ENCODE assay signal across 1 cellular context in genomic region chr3:156816794-156817741, GRCh38.
TF ChIP-seq lines count a peak whose summit lies in the region.

No MANE protein-coding gene starts in this region.

TF ChIP-seq in GM12878, 131 proteins besides CTCF, POLR2A, EP300 and RAD21 (continued from another document and continues in another):
- TF ChIP-seq, protein P1, sequence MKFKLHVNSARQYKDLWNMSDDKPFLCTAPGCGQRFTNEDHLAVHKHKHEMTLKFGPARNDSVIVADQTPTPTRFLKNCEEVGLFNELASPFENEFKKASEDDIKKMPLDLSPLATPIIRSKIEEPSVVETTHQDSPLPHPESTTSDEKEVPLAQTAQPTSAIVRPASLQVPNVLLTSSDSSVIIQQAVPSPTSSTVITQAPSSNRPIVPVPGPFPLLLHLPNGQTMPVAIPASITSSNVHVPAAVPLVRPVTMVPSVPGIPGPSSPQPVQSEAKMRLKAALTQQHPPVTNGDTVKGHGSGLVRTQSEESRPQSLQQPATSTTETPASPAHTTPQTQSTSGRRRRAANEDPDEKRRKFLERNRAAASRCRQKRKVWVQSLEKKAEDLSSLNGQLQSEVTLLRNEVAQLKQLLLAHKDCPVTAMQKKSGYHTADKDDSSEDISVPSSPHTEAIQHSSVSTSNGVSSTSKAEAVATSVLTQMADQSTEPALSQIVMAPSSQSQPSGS (IDR thresholded peaks at IDR 0.05; ENCODE audit: low read length): peak; percentile 44; the same call in 1 of the 2 replicates
- TF ChIP-seq, protein P2, sequence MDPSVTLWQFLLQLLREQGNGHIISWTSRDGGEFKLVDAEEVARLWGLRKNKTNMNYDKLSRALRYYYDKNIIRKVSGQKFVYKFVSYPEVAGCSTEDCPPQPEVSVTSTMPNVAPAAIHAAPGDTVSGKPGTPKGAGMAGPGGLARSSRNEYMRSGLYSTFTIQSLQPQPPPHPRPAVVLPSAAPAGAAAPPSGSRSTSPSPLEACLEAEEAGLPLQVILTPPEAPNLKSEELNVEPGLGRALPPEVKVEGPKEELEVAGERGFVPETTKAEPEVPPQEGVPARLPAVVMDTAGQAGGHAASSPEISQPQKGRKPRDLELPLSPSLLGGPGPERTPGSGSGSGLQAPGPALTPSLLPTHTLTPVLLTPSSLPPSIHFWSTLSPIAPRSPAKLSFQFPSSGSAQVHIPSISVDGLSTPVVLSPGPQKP (IDR thresholded peaks at IDR 0.05; ENCODE audit: low read depth, low read length): peak; percentile 76; the same call in 1 of the 2 replicates
- TF ChIP-seq NR2C2 (IDR thresholded peaks at IDR 0.05; ENCODE audit: borderline replicate concordance, control insufficient read depth, insufficient read length, low read depth) (no peak), MAX (IDR thresholded peaks at IDR 0.05; ENCODE audit: low read depth, low read length) (peak; percentile 77), TCF7 (IDR thresholded peaks at IDR 0.05; ENCODE audit: borderline replicate concordance) (no peak), TCF12 (IDR thresholded peaks at IDR 0.05; ENCODE audit: low read depth, low read length) (peak; percentile 100), ZNF687 (IDR thresholded peaks at IDR 0.05) (peak; percentile 96), SMC3 (IDR thresholded peaks at IDR 0.05; ENCODE audit: borderline replicate concordance, low read length) (peak; percentile 21; the same call in 1 of the 2 replicates), CREM (IDR thresholded peaks at IDR 0.05; ENCODE audit: low read depth) (peak; percentile 97), HSF1 (IDR thresholded peaks at IDR 0.05; ENCODE audit: low read depth, low read length) (no peak), KLF5 (IDR thresholded peaks at IDR 0.05; ENCODE audit: partially characterized antibody) (peak; percentile 98), MEF2B (IDR thresholded peaks at IDR 0.05; ENCODE audit: partially characterized antibody, poor library complexity, severe bottlenecking) (peak; percentile 29), BCLAF1 (IDR thresholded peaks at IDR 0.05) (0 out of 2 replicates have a peak, but pooled peaks have one; percentile 19), NRF1 (conservative IDR thresholded peaks at IDR 0.05; ENCODE audit: low read depth, low read length) (no peak), BMI1 (IDR thresholded peaks at IDR 0.05; ENCODE audit: borderline replicate concordance) (no peak), LARP7 (IDR thresholded peaks at IDR 0.05) (peak; percentile 75), SIN3A (IDR thresholded peaks at IDR 0.05; ENCODE audit: low read depth, low read length) (no peak), BCL3 (IDR thresholded peaks at IDR 0.05; ENCODE audit: borderline replicate concordance, insufficient read depth, low read depth, low read length, poor library complexity, severe bottlenecking) (peak; percentile 98), BHLHE40 (IDR thresholded peaks at IDR 0.05; ENCODE audit: borderline replicate concordance in 1 of 2, low read depth in 2 of 2, low read length in 1 of 2) (peak; percentile 96 to 99), HDGF (IDR thresholded peaks at IDR 0.05) (no peak), GABPA (IDR thresholded peaks at IDR 0.05; ENCODE audit: low read depth) (no peak; the same call in 1 of the 2 replicates), ATF7 (IDR thresholded peaks at IDR 0.05; ENCODE audit: low read depth) (0 out of 2 replicates have a peak, but pooled peaks have one; percentile 24), CHD1 (IDR thresholded peaks at IDR 0.05; ENCODE audit: low read depth, low read length) (peak; percentile 77; the same call in 1 of the 2 replicates), POLR2AphosphoS5 (IDR thresholded peaks at IDR 0.05; ENCODE audit: low read length) (peak; percentile 96), NBN (IDR thresholded peaks at IDR 0.05) (peak; percentile 72; the same call in 1 of the 2 replicates), YBX1 (IDR thresholded peaks at IDR 0.05) (no peak), MYC (IDR thresholded peaks at IDR 0.05; ENCODE audit: insufficient read depth, insufficient read length, insufficient replicate concordance, low read length, severe bottlenecking) (peak; percentile 27), RCOR1 (conservative IDR thresholded peaks at IDR 0.05; ENCODE audit: low read depth, low read length) (0 out of 2 replicates have a peak, but pooled peaks have one; percentile 22), STAT1 (conservative IDR thresholded peaks at IDR 0.05) (peak; percentile 71; the same call in 1 of the 2 replicates), PML (IDR thresholded peaks at IDR 0.05; ENCODE audit: low read length) (peak; percentile 77)
- TF ChIP-seq, protein P3, sequence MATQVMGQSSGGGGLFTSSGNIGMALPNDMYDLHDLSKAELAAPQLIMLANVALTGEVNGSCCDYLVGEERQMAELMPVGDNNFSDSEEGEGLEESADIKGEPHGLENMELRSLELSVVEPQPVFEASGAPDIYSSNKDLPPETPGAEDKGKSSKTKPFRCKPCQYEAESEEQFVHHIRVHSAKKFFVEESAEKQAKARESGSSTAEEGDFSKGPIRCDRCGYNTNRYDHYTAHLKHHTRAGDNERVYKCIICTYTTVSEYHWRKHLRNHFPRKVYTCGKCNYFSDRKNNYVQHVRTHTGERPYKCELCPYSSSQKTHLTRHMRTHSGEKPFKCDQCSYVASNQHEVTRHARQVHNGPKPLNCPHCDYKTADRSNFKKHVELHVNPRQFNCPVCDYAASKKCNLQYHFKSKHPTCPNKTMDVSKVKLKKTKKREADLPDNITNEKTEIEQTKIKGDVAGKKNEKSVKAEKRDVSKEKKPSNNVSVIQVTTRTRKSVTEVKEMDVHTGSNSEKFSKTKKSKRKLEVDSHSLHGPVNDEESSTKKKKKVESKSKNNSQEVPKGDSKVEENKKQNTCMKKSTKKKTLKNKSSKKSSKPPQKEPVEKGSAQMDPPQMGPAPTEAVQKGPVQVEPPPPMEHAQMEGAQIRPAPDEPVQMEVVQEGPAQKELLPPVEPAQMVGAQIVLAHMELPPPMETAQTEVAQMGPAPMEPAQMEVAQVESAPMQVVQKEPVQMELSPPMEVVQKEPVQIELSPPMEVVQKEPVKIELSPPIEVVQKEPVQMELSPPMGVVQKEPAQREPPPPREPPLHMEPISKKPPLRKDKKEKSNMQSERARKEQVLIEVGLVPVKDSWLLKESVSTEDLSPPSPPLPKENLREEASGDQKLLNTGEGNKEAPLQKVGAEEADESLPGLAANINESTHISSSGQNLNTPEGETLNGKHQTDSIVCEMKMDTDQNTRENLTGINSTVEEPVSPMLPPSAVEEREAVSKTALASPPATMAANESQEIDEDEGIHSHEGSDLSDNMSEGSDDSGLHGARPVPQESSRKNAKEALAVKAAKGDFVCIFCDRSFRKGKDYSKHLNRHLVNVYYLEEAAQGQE (IDR thresholded peaks at IDR 0.05; ENCODE audit: low read depth, low read length): 0 out of 2 replicates have a peak, but pooled peaks have one; percentile 14
- TF ChIP-seq, protein P4, sequence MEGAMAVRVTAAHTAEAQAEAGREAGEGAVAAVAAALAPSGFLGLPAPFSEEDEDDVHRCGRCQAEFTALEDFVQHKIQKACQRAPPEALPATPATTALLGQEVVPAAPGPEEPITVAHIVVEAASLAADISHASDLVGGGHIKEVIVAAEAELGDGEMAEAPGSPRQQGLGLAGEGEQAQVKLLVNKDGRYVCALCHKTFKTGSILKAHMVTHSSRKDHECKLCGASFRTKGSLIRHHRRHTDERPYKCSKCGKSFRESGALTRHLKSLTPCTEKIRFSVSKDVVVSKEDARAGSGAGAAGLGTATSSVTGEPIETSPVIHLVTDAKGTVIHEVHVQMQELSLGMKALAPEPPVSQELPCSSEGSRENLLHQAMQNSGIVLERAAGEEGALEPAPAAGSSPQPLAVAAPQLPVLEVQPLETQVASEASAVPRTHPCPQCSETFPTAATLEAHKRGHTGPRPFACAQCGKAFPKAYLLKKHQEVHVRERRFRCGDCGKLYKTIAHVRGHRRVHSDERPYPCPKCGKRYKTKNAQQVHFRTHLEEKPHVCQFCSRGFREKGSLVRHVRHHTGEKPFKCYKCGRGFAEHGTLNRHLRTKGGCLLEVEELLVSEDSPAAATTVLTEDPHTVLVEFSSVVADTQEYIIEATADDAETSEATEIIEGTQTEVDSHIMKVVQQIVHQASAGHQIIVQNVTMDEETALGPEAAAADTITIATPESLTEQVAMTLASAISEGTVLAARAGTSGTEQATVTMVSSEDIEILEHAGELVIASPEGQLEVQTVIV (IDR thresholded peaks at IDR 0.05; ENCODE audit: borderline replicate concordance, partially characterized antibody): no peak
- TF ChIP-seq, protein P5, sequence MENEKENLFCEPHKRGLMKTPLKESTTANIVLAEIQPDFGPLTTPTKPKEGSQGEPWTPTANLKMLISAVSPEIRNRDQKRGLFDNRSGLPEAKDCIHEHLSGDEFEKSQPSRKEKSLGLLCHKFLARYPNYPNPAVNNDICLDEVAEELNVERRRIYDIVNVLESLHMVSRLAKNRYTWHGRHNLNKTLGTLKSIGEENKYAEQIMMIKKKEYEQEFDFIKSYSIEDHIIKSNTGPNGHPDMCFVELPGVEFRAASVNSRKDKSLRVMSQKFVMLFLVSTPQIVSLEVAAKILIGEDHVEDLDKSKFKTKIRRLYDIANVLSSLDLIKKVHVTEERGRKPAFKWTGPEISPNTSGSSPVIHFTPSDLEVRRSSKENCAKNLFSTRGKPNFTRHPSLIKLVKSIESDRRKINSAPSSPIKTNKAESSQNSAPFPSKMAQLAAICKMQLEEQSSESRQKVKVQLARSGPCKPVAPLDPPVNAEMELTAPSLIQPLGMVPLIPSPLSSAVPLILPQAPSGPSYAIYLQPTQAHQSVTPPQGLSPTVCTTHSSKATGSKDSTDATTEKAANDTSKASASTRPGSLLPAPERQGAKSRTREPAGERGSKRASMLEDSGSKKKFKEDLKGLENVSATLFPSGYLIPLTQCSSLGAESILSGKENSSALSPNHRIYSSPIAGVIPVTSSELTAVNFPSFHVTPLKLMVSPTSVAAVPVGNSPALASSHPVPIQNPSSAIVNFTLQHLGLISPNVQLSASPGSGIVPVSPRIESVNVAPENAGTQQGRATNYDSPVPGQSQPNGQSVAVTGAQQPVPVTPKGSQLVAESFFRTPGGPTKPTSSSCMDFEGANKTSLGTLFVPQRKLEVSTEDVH (IDR thresholded peaks at IDR 0.05; ENCODE audit: low read depth, partially characterized antibody): peak; percentile 15
